Comparison of ENCODE assay signal across 8 cellular contexts in the genomic region with DNA sequence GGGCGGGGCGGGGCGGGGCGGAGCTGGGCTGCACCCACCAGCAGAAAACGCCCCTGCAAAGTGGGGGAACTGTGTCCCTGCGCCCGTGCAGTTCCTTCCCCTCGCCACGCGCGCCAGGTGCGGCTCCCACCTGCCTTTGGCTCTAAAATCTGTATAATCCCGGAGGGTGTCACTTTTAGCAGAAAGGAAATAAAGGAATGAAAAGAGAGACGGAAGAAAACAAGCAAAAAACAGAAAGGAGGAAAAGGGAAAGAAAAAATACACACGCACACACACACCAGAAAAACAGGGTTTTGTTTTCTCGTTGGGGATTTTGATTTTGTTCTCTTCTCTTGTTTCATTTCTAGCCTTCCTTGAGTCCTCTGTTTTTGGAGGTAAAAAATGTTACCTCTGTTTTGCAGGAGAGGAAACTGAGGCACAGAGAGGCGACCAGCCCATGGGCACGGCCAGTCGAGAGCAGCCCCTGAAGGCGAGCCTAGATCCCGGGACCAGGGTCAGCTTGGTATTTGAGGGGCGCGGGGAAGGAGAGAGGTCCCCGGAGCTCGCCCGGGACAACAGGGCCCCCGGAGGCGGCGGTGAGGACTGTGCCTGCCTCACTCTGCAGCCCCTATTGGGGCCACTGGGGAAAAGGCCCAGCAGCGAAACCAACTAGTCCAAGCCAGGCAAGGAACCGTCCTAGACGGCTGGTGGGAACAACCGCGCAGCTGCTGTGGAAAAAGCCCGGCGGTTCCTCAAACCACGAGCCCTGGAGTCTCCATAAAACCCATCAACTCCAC. TPM values are rescaled to one million over a fixed set of nuclear protein-coding genes. Genes with fewer than 3 reads are reported as not detected.
DNase-seq lines count a peak whose midpoint lies in the region; ATAC-seq and TF ChIP-seq lines count a peak whose summit lies in the region.

No MANE protein-coding gene starts in this region.

- H3K4ac ChIP-seq in mesendoderm (ENCODE audit: low read depth, low read length) = no peak overlapping the region

- in situ Hi-C loops in astrocyte of the spinal cord (cut with HindIII; ENCODE audit: low sequenced_read_pairs) = no loop called here

- H2BK15ac ChIP-seq in mesendoderm (replicated peaks; ENCODE audit: low read depth) = no peak overlapping the region

- H3K27ac ChIP-seq in HUES6 (ENCODE audit: low read depth, low read length) (no peak overlapping the region; the same call in 1 of the 2 replicates), mesendoderm (ENCODE audit: low read depth, low read length) (no peak overlapping the region)

- H3K4me1 ChIP-seq in BE2C = peaks cover 10% of the 10 kb centered on the region
- H3K4me1 ChIP-seq in HUES6 (ENCODE audit: control insufficient read depth, insufficient read depth, low read length) = peaks cover 21% of the 10 kb centered on the region
- H3K4me1 ChIP-seq in mesendoderm (ENCODE audit: control insufficient read depth, low read depth, low read length) = peaks cover 12% of the 10 kb centered on the region

- DNase-seq in BE2C (peak; percentile 57), astrocyte of the spinal cord (ENCODE audit: low read depth, low spot score) (no peak), mesendoderm (peak; percentile 67), hypothalamus (lab: John Stamatoyannopoulos, UW) (no peak), GM10248 (ENCODE audit: extremely low spot score) (no peak)

- H3K79me1 ChIP-seq in mesendoderm (ENCODE audit: low read length) = peaks cover 10% of the 10 kb centered on the region

- CTCF ChIA-PET in GM10248 (lab: Yijun Ruan, JAX) = interaction anchor here (0.6 to 10.1 kb wide), 7 partner anchors 14 to 140 kb away, joined by 3 to 165 read pairs (median 3); partner anchors contain the start of gene LITAFD

- ATAC-seq in GM18511 (IDR thresholded peaks at IDR 0.05; ENCODE audit: unreplicated experiment) = no peak
- no peak for ATAC-seq in HG02981 (IDR thresholded peaks at IDR 0.05; ENCODE audit: unreplicated experiment)

- peak overlapping the region; percentile 78 for H3K56ac ChIP-seq in mesendoderm (ENCODE audit: low read length)

- H3K18ac ChIP-seq in mesendoderm (ENCODE audit: low read length) = no peak overlapping the region

- no peak overlapping the region for H4K8ac ChIP-seq in mesendoderm (ENCODE audit: low read depth, low read length)

- no peaks in the 10 kb centered on the region for H3K36me3 ChIP-seq in BE2C
- no peaks in the 10 kb centered on the region for H3K36me3 ChIP-seq in HUES6 (ENCODE audit: control insufficient read depth, insufficient read depth, low read length)
- no peaks in the 10 kb centered on the region for H3K36me3 ChIP-seq in mesendoderm (ENCODE audit: control insufficient read depth, insufficient read depth, low read length)

- peaks cover 33% of the 10 kb centered on the region for H3K79me2 ChIP-seq in mesendoderm (ENCODE audit: control insufficient read depth, insufficient read depth, low read length)

- H3K27me3 ChIP-seq in BE2C (no peaks in the 10 kb centered on the region), HUES6 (ENCODE audit: control insufficient read depth, insufficient read depth, low read length) (no peaks in the 10 kb centered on the region), mesendoderm (ENCODE audit: insufficient read depth, low read length, poor library complexity) (no peaks in the 10 kb centered on the region)

- WGBS in mesendoderm (ENCODE audit: extremely low coverage, insufficient coverage, low lambda C conversion rate) = no CpG with 5 or more reads among the region's 37 CpGs

- no peak overlapping the region for H2BK5ac ChIP-seq in mesendoderm (ENCODE audit: low read length)

- peak overlapping the region; percentile 41 for H3K4me2 ChIP-seq in mesendoderm (ENCODE audit: low read length)

- POLR2A ChIA-PET in GM10248 (lab: Yijun Ruan, JAX) = interaction anchor here (0.8 to 1.3 kb wide), 7 partner anchors 11 to 224 kb away, joined by 3 to 14 read pairs (median 5); partner anchors contain the start of genes HAPSTR1, PMM2 and TMEM186

- no peak overlapping the region for H2BK120ac ChIP-seq in mesendoderm (ENCODE audit: low read depth, low read length)

- H2AK5ac ChIP-seq in mesendoderm (ENCODE audit: low read length) = no peak overlapping the region

- no peak overlapping the region for H4K5ac ChIP-seq in mesendoderm (ENCODE audit: low read length)

- H3K23ac ChIP-seq in mesendoderm (ENCODE audit: low read length) = no peak overlapping the region

- H3K9ac ChIP-seq in HUES6 (ENCODE audit: low read length) (peak overlapping the region; percentile 6), mesendoderm (ENCODE audit: low read length) (peak overlapping the region; percentile 78)

- H3K4me3 ChIP-seq in BE2C (ENCODE audit: low read depth, low read length) (peak overlapping the region; percentile 59), HUES6 (ENCODE audit: low read depth, low read length) (peak overlapping the region; percentile 66), astrocyte of the spinal cord (ENCODE audit: low read depth, low read length) (peak overlapping the region; percentile 54), mesendoderm (ENCODE audit: low read length) (no peak overlapping the region)

- TF ChIP-seq CTCF in BE2C (IDR thresholded peaks at IDR 0.05; ENCODE audit: low read depth, low read length) (peak; percentile 12; the same call in 1 of the 2 replicates), astrocyte of the spinal cord (IDR thresholded peaks at IDR 0.05; ENCODE audit: low read depth, low read length) (no peak), GM10248 (IDR thresholded peaks at IDR 0.05; ENCODE audit: control extremely low read depth, extremely low read depth, low read depth, missing control alignments) (no peak)

- H3K9me3 ChIP-seq in BE2C (no peaks in the 10 kb centered on the region), HUES6 (ENCODE audit: control insufficient read depth, insufficient read depth, low read depth, low read length) (no peaks in the 10 kb centered on the region)

RNA-seq across cellular contexts. Expression of gene CARHSP1, which starts 0.6 kb away (rescaled TPM):
- polyA plus RNA-seq in BE2C (2012; ENCODE audit: insufficient read depth, insufficient read length, low read depth) = 101 TPM
- 81.0 TPM for polyA plus RNA-seq in mesendoderm (2013, experiment 1 of 2)
- 79.6 TPM for polyA plus RNA-seq in mesendoderm (2013, experiment 2 of 2)

RNA-seq across cellular contexts. Expression of gene LITAFD, which starts 12.8 kb away (rescaled TPM):
- not detected for polyA plus RNA-seq in BE2C (2012; ENCODE audit: insufficient read depth, insufficient read length, low read depth)
- polyA plus RNA-seq in mesendoderm (2013, experiment 1 of 2) = not detected
- not detected for polyA plus RNA-seq in mesendoderm (2013, experiment 2 of 2)

Comparison
In these comparisons a context has a peak if more than half of its experiments do, and no peak if none do; other contexts are left out.
1. DNase-seq: peak in BE2C (single experiment) and mesendoderm (single experiment); none in astrocyte of the spinal cord (single experiment), hypothalamus (0 of 51) and GM10248 (single experiment).